ENCODE assay signal across 25 cellular contexts in genomic region chr1:89043940-89044339, GRCh38. TPM values are rescaled to one million over a fixed set of nuclear protein-coding genes. Genes with fewer than 3 reads are reported as not detected.
"Had no signal": no experiment of that assay in that cellular context is flagged by ENCODE, and none has a peak within 500 bp of the region (broad histone marks: within the 10 kb centered on the region; RNA-seq: fewer than 3 reads in every experiment).

No MANE protein-coding gene starts in this region.

- H3K79me2 ChIP-seq: parathyroid adenoma had no signal

- H3K36me3 ChIP-seq: neural progenitor cell, ovary, right lobe of liver, sigmoid colon, thoracic aorta, thyroid gland, upper lobe of right lung, uterus had no signal

- H3K27me3 ChIP-seq: neural progenitor cell, ovary, right lobe of liver, sigmoid colon, stomach, thyroid gland, tibial nerve, upper lobe of right lung, uterus had no signal

- H3K4me3 ChIP-seq: neural progenitor cell, ovary, psoas muscle, right lobe of liver, sigmoid colon, stomach, thoracic aorta, thyroid gland, tibial nerve, upper lobe of right lung, uterus had no signal

- H3K9me3 ChIP-seq: ovary, psoas muscle, right lobe of liver, sigmoid colon, thoracic aorta, thyroid gland, upper lobe of right lung, uterus had no signal

- H3K4me2 ChIP-seq: neural progenitor cell had no signal

- ATAC-seq: natural killer cell; psoas muscle; right cardiac atrium; stimulated activated effector memory CD8-positive, alpha-beta T cell treated with anti-CD3 and anti-CD28 coated beads, Interleukin-12 subunit alpha, Interleukin-12 subunit beta, amount 100 ng/mL, for 72 hours; stimulated activated naive B cell treated with anti-CD40 and anti-IgM and Interleukin-4, amounts not matched to agents 10 μg/mL and 1 μg/mL and 100 μg/mL, for 72 hours; upper lobe of right lung had no signal

- DNase-seq: natural killer cell; occipital lobe; ovary; psoas muscle; right lobe of liver; sigmoid colon; small intestine; stimulated activated CD4-positive, alpha-beta T cell treated with anti-CD3 and anti-CD28 coated beads, Interleukin-15, amount 100 ng/mL, for 24 hours; stimulated activated CD4-positive, alpha-beta T cell treated with anti-CD3 and anti-CD28 coated beads, Interleukin-2, amount 100 ng/mL, for 24 hours; stimulated activated CD4-positive, alpha-beta T cell treated with anti-CD3 and anti-CD28 coated beads, Interleukin-2, amount 100 ng/mL, for 48 hours; stimulated activated CD4-positive, alpha-beta T cell treated with anti-CD3 and anti-CD28 coated beads, Interleukin-4, amount 100 ng/mL, for 24 hours; stimulated activated naive B cell treated with anti-CD40 and anti-IgM and Interleukin-4, amounts not matched to agents 10 μg/mL and 1 μg/mL and 100 μg/mL, for 72 hours; stimulated activated naive CD4-positive, alpha-beta T cell treated with Interleukin-2 at 50 U/mL for 16 hours; stomach; thyroid gland; upper lobe of right lung; uterus had no signal

- H2AFZ ChIP-seq: neural progenitor cell, parathyroid adenoma had no signal

- H3K4me1 ChIP-seq: neural progenitor cell, psoas muscle, sigmoid colon, stomach, tibial nerve, upper lobe of right lung, uterus had no signal

- H3K27ac ChIP-seq: neural progenitor cell, ovary, parathyroid adenoma, psoas muscle, sigmoid colon, stomach, thoracic aorta, thyroid gland, tibial nerve, upper lobe of right lung, uterus had no signal

RNA-seq across cellular contexts. Expression of gene GBP1, which starts 21.1 kb away (rescaled TPM):
- total RNA-seq: progenitor cell of endocrine pancreas had no signal
- polyA plus RNA-seq: neural cell had no signal

RNA-seq across cellular contexts. Expression of gene GBP3, which starts 21.3 kb away (rescaled TPM):
- total RNA-seq: progenitor cell of endocrine pancreas had no signal
- polyA plus RNA-seq: neural cell had no signal
